In genomic region chr10:110812583-110812982, GRCh38 we compare ENCODE assay signal across 15 cellular contexts.
"Had no signal": no experiment of that assay in that cellular context is flagged by ENCODE, and none has a peak within 500 bp of the region (broad histone marks: within the 10 kb centered on the region; RNA-seq: fewer than 3 reads in every experiment).

No MANE protein-coding gene starts in this region.

- H3K9me3 ChIP-seq: gastrocnemius medialis, heart right ventricle, tibial artery, upper lobe of right lung, vagina had no signal

- H3K4me3 ChIP-seq: gastrocnemius medialis, heart right ventricle, lung, smooth muscle cell, tibial artery, upper lobe of right lung, vagina had no signal

- DNase-seq: effector memory CD4-positive, alpha-beta T cell; gastrocnemius medialis; heart right ventricle; left ventricle myocardium superior; mesenchymal stem cell; midbrain; stimulated activated CD4-positive, alpha-beta T cell treated with anti-CD3 and anti-CD28 coated beads, Interleukin-2, amount 100 ng/mL, for 48 hours; stimulated activated naive CD8-positive, alpha-beta T cell treated with anti-CD3 and anti-CD28 coated beads, Interleukin-15, Interleukin-2, amounts not matched to agents 100 U/mL and 50 U/mL, for 24 hours; tibial artery; upper lobe of right lung had no signal

- H3K36me3 Mint-ChIP-seq: natural killer cell treated with Interleukin-12 subunit alpha and Interleukin-12 subunit beta and Interleukin-15 and Interleukin-18, amount 100 ng/mL, for 72 hours had no signal

- H3K36me3 ChIP-seq: tibial artery, upper lobe of right lung, vagina had no signal

- H3K27ac Mint-ChIP-seq: natural killer cell treated with Interleukin-12 subunit alpha and Interleukin-12 subunit beta and Interleukin-15 and Interleukin-18, amount 100 ng/mL, for 72 hours had no signal

- H3K4me1 ChIP-seq: upper lobe of right lung had no signal

- H3K9me3 Mint-ChIP-seq: natural killer cell treated with Interleukin-12 subunit alpha and Interleukin-12 subunit beta and Interleukin-15 and Interleukin-18, amount 100 ng/mL, for 72 hours had no signal

- H3K4me3 Mint-ChIP-seq: natural killer cell treated with Interleukin-12 subunit alpha and Interleukin-12 subunit beta and Interleukin-15 and Interleukin-18, amount 100 ng/mL, for 72 hours had no signal

- H3K27ac ChIP-seq: gastrocnemius medialis, tibial artery, upper lobe of right lung, vagina had no signal

- H3K27me3 ChIP-seq: gastrocnemius medialis, heart right ventricle, tibial artery, upper lobe of right lung, vagina had no signal

- ATAC-seq: esophagus mucosa; natural killer cell treated with Interleukin-12 subunit alpha and Interleukin-12 subunit beta and Interleukin-15 and Interleukin-18, amount 100 ng/mL, for 72 hours; stimulated activated naive CD8-positive, alpha-beta T cell treated with anti-CD3 and anti-CD28 coated beads, Interleukin-15, Interleukin-2, amounts not matched to agents 100 U/mL and 50 U/mL, for 24 hours; upper lobe of right lung had no signal
